Comparison of ENCODE assay signal across 31 cellular contexts in genomic region chr1:3357526-3358297, GRCh38.
"Had no signal": no experiment of that assay in that cellular context is flagged by ENCODE, and none has a peak within 500 bp of the region (broad histone marks: within the 10 kb centered on the region; RNA-seq: fewer than 3 reads in every experiment).

No MANE protein-coding gene starts in this region.

- H3K9me3 Mint-ChIP-seq: activated CD4-positive, alpha-beta T cell treated with anti-CD3 and anti-CD28 coated beads, Interleukin-2, amount 10 ng/mL, durations not matched to agents 24 days and 14 days; activated naive CD4-positive, alpha-beta T cell treated with anti-CD3 and anti-CD28 coated beads for 36 hours; activated naive CD4-positive, alpha-beta T cell treated with anti-CD3 and anti-CD28 coated beads, Interleukin-2, amount 50 U/mL, for 72 hours; activated T-cell treated with anti-CD3 and anti-CD28 coated beads, Interleukin-2, amount 50 U/mL, for 4 hours; activated T-helper 1 cell treated with anti-CD3 and anti-CD28 coated beads, Interleukin-12 subunit alpha, Interleukin-12 subunit beta, Interleukin-2, Interleukin-4 antibody, amounts not matched to agents 30 ng/mL and 10 ng/mL and 1 ng/mL, durations not matched to agents 14 hours and 24 hours and 36 hours; T-helper 1 cell treated with Interleukin-12 subunit alpha and Interleukin-12 subunit beta and Interleukin-4 antibody, amounts not matched to agents 30 μg/mL and 1 μg/mL, for 36 hours; T-helper 2 cell treated with Interferon-gamma antibody and Interleukin-4, amounts not matched to agents 5 μg/mL and 100 μg/mL, for 36 hours had no signal

- H3K4me3 Mint-ChIP-seq: activated CD4-positive, alpha-beta T cell treated with anti-CD3 and anti-CD28 coated beads, Interleukin-2, amount 10 ng/mL, durations not matched to agents 24 days and 14 days; activated naive CD4-positive, alpha-beta T cell treated with anti-CD3 and anti-CD28 coated beads for 36 hours; activated T-cell treated with anti-CD3 and anti-CD28 coated beads, Interleukin-2, amount 50 U/mL, for 4 hours; activated T-helper 1 cell treated with anti-CD3 and anti-CD28 coated beads, Interleukin-12 subunit alpha, Interleukin-12 subunit beta, Interleukin-2, Interleukin-4 antibody, amounts not matched to agents 30 ng/mL and 10 ng/mL and 1 ng/mL, durations not matched to agents 14 hours and 24 hours and 36 hours; T-helper 1 cell treated with Interleukin-12 subunit alpha and Interleukin-12 subunit beta and Interleukin-4 antibody, amounts not matched to agents 30 μg/mL and 1 μg/mL, for 36 hours; T-helper 2 cell treated with Interferon-gamma antibody and Interleukin-4, amounts not matched to agents 5 μg/mL and 100 μg/mL, for 36 hours had no signal

- H3K36me3 Mint-ChIP-seq: activated naive CD4-positive, alpha-beta T cell treated with anti-CD3 and anti-CD28 coated beads, Interleukin-2, amount 50 U/mL, for 72 hours had no signal

- H3K4me3 ChIP-seq: adrenal gland, MG63, SJSA1 had no signal

- H3K9me3 ChIP-seq: adrenal gland, MG63, SJSA1, SK-N-SH had no signal

- H3K27ac ChIP-seq: adrenal gland, brain microvascular endothelial cell, SJSA1 had no signal

- H3K27me3 Mint-ChIP-seq: activated CD4-positive, alpha-beta T cell treated with anti-CD3 and anti-CD28 coated beads, Interleukin-2, amount 10 ng/mL, durations not matched to agents 24 days and 14 days had no signal

- H3K4me1 ChIP-seq: SJSA1 had no signal

- ATAC-seq: activated naive CD4-positive, alpha-beta T cell treated with anti-CD3 and anti-CD28 coated beads, Interleukin-2, amount 50 U/mL, for 72 hours; activated T-cell treated with anti-CD3 and anti-CD28 coated beads, Interleukin-2, amount 50 U/mL, for 4 hours; Panc1 had no signal

- DNase-seq: activated CD4-positive, alpha-beta T cell treated with anti-CD3 and anti-CD28 coated beads, Interleukin-2, amount 10 ng/mL, durations not matched to agents 24 days and 14 days; activated CD4-positive, alpha-beta T cell treated with anti-CD3 and anti-CD28 coated beads, Interleukin-2, amount 50 U/mL, for 4 hours; activated CD8-positive, alpha-beta memory T cell treated with anti-CD3 and anti-CD28 coated beads, Interleukin-2, amount 50 U/mL, for 4 hours; activated gamma-delta T cell treated with Interleukin-2 at 50 U/mL for 16 hours; activated naive CD4-positive, alpha-beta T cell treated with anti-CD3 and anti-CD28 coated beads for 36 hours; activated T-cell treated with anti-CD3 and anti-CD28 coated beads for 4 hours; activated T-cell treated with anti-CD3 and anti-CD28 coated beads, Interleukin-2, amount 50 U/mL, for 4 hours; adrenal gland; brain microvascular endothelial cell; central memory CD4-positive, alpha-beta T cell; Kasumi-1; MG63; NCI-H1048; NCI-H1105 treated with DMSO at 0.1 percent for 48 hours; NCI-H1436; NCI-H1694; NCI-H1930; NCI-H2081 treated with DMSO at 0.1 percent for 48 hours; NCI-H226; NCI-H446 treated with DMSO at 0.1 percent for 48 hours; NCI-H524; NCI-H69; NCI-H82; SHP77; SK-N-SH had no signal

- H3K27me3 ChIP-seq: MG63, SJSA1 had no signal

- H3K4me2 ChIP-seq: SK-N-SH had no signal

- H3K27ac Mint-ChIP-seq: activated CD4-positive, alpha-beta T cell treated with anti-CD3 and anti-CD28 coated beads, Interleukin-2, amount 10 ng/mL, durations not matched to agents 24 days and 14 days; activated naive CD4-positive, alpha-beta T cell treated with anti-CD3 and anti-CD28 coated beads for 36 hours; activated naive CD4-positive, alpha-beta T cell treated with anti-CD3 and anti-CD28 coated beads, Interleukin-2, amount 50 U/mL, for 72 hours; activated T-helper 1 cell treated with anti-CD3 and anti-CD28 coated beads, Interleukin-12 subunit alpha, Interleukin-12 subunit beta, Interleukin-2, Interleukin-4 antibody, amounts not matched to agents 30 ng/mL and 10 ng/mL and 1 ng/mL, durations not matched to agents 14 hours and 24 hours and 36 hours; T-helper 1 cell treated with Interleukin-12 subunit alpha and Interleukin-12 subunit beta and Interleukin-4 antibody, amounts not matched to agents 30 μg/mL and 1 μg/mL, for 36 hours; T-helper 2 cell treated with Interferon-gamma antibody and Interleukin-4, amounts not matched to agents 5 μg/mL and 100 μg/mL, for 36 hours had no signal

- H3K4me1 Mint-ChIP-seq: activated CD4-positive, alpha-beta T cell treated with anti-CD3 and anti-CD28 coated beads, Interleukin-2, amount 10 ng/mL, durations not matched to agents 24 days and 14 days had no signal

- H3K36me3 ChIP-seq: adrenal gland, brain microvascular endothelial cell, MG63, SJSA1 had no signal

- H3K9ac ChIP-seq: SK-N-SH had no signal
